8 cellular contexts compared by ENCODE assay signal in the genomic region with DNA sequence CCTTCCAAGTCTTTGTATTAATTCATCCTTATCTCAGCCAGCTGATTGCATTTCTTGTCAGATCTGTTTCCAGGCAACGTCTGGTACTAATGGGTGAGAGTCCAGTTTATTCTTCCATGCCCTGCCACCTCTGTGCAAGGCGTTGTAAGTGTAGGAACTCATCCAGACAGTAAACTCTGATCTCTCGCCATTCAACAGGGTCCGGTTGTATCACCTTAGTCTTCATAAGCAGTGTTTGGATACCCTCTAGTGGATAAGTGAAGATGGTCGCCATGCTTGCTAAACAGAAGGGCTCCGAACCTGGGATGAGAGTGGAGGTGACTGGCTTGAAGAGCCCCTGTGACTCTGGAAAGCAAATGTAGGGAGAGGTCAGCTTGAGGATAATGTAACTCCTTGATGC. TPM values are rescaled to one million over a fixed set of nuclear protein-coding genes. Genes with fewer than 3 reads are reported as not detected.
DNase-seq lines count a peak whose midpoint lies in the region; ATAC-seq and TF ChIP-seq lines count a peak whose summit lies in the region.

No MANE protein-coding gene starts in this region.

- BruUV-seq in IMR-90 (replicated peaks; lab: Mats Ljungman, UMichigan), result no TSS peak

- peaks cover 22% of the 10 kb centered on the region for H3K4me1 Mint-ChIP-seq in activated T-cell treated with anti-CD3 and anti-CD28 coated beads, Interleukin-2, amount 50 U/mL, for 24 hours (ENCODE audit: low read depth)

- H4K5ac ChIP-seq in IMR-90 (ENCODE audit: low read depth, low read length), result no peak overlapping the region

- H3K4me3 Mint-ChIP-seq in activated T-cell treated with anti-CD3 and anti-CD28 coated beads, Interleukin-2, amount 50 U/mL, for 24 hours, result no peak overlapping the region

- H3K27me3 Mint-ChIP-seq in activated T-cell treated with anti-CD3 and anti-CD28 coated beads, Interleukin-2, amount 50 U/mL, for 24 hours, result no peaks in the 10 kb centered on the region

- no peak overlapping the region for H3K27ac Mint-ChIP-seq in activated T-cell treated with anti-CD3 and anti-CD28 coated beads, Interleukin-2, amount 50 U/mL, for 24 hours

- WGBS in IMR-90 (ENCODE audit: extremely low coverage in 2 of 2, insufficient read length in 1 of 2), 2 experiments, result no CpG with 5 or more reads among the region's 6 CpGs

- TF ChIP-seq CTCF in IMR-90 (conservative IDR thresholded peaks at IDR 0.05; ENCODE audit: low read depth, low read length), result peak; percentile 40
- TF ChIP-seq CTCF in mucosa of descending colon (IDR thresholded peaks at IDR 0.05), result no peak

- no peak overlapping the region for H4K8ac ChIP-seq in IMR-90 (ENCODE audit: low read depth in 2 of 2, low read length in 2 of 2)

- H3K27ac ChIP-seq in IMR-90 (ENCODE audit: insufficient read depth, low read length), result no peak overlapping the region

- H4K20me1 ChIP-seq in IMR-90 (ENCODE audit: insufficient read depth, low read length), result no peaks in the 10 kb centered on the region

- H3K36me3 ChIP-seq in IMR-90 (ENCODE audit: control insufficient read depth, insufficient read depth, low read length), result no peaks in the 10 kb centered on the region
- no peaks in the 10 kb centered on the region for H3K36me3 ChIP-seq in mucosa of descending colon (ENCODE audit: low read depth)

- no peaks in the 10 kb centered on the region for H3K4me1 ChIP-seq in IMR-90 (ENCODE audit: control insufficient read depth, insufficient read depth, low read length)
- H3K4me1 ChIP-seq in mucosa of descending colon (ENCODE audit: low read depth), result no peaks in the 10 kb centered on the region

- no peak overlapping the region for H3K4ac ChIP-seq in IMR-90 (ENCODE audit: low read depth, low read length)

- peaks cover 13% of the 10 kb centered on the region for H3K27me3 ChIP-seq in IMR-90 (ENCODE audit: control insufficient read depth, insufficient read depth, low read length)

- H3K9me1 ChIP-seq in IMR-90 (ENCODE audit: insufficient read depth, low read length), result no peaks in the 10 kb centered on the region

- H3K9me3 ChIP-seq in IMR-90 (ENCODE audit: control insufficient read depth, insufficient read depth, low read length) (no peaks in the 10 kb centered on the region), mucosa of descending colon (no peaks in the 10 kb centered on the region)

- H3K4me3 ChIP-seq in IMR-90 (ENCODE audit: insufficient read depth, low read depth, low read length) (no peak overlapping the region), mucosa of descending colon (no peak overlapping the region)

- no peak overlapping the region for H2AFZ ChIP-seq in IMR-90 (replicated peaks; ENCODE audit: low read length, poor library complexity)

- dilution Hi-C loops in IMR-90 (cut with HindIII; ENCODE audit: low sequenced_read_pairs, unreplicated experiment), result no loop called here

- TF ChIP-seq POLR2A in IMR-90 (IDR thresholded peaks at IDR 0.05; ENCODE audit: low read depth, low read length), result no peak

- no peaks in the 10 kb centered on the region for H3K9me3 Mint-ChIP-seq in activated T-cell treated with anti-CD3 and anti-CD28 coated beads, Interleukin-2, amount 50 U/mL, for 24 hours

- peak; percentile 62 for ATAC-seq in IMR-90 (ENCODE audit: low read depth)
- peak; percentile 59 for ATAC-seq in mucosa of descending colon
- no peak for ATAC-seq in HG03565 (IDR thresholded peaks at IDR 0.05; ENCODE audit: unreplicated experiment)

- POLR2A ChIA-PET in IMR-90 (lab: Charles Lee; ENCODE audit: unreplicated experiment), result no interaction called here

- no peaks in the 10 kb centered on the region for H3K79me1 ChIP-seq in IMR-90 (ENCODE audit: low read depth in 1 of 2, low read length in 2 of 2)

- no peak overlapping the region for H2BK5ac ChIP-seq in IMR-90 (ENCODE audit: low read depth, low read length, poor library complexity, severe bottlenecking)

- peak; percentile 57 for TF ChIP-seq RAD21 in IMR-90 (IDR thresholded peaks at IDR 0.05; ENCODE audit: low read length)

- no peak overlapping the region for H3K56ac ChIP-seq in IMR-90 (ENCODE audit: extremely low read depth, insufficient read depth, low read length)

- peak; percentile 4 for DNase-seq in activated T-cell treated with anti-CD3 and anti-CD28 coated beads for 24 hours (ENCODE audit: low read depth)
- no peak for DNase-seq in activated T-cell treated with anti-CD3 and anti-CD28 coated beads, Interleukin-2, amount 50 U/mL, for 24 hours
- DNase-seq in IMR-90, result peak; percentile 35
- DNase-seq in SHP77 treated with DMSO at 0.1 percent for 48 hours (lab: John Stamatoyannopoulos, UW), result peak; percentile 37
- DNase-seq in epidermal melanocyte (ENCODE audit: insufficient read length, low spot score), result peak; percentile 32
- DNase-seq in mucosa of descending colon, result peak in 1 of 3 donors; percentile 12
- no peak for DNase-seq in ecto neural progenitor cell (ENCODE audit: low spot score)

- no peak overlapping the region for H2AK5ac ChIP-seq in IMR-90 (ENCODE audit: low read depth, low read length)

- H3K23ac ChIP-seq in IMR-90 (ENCODE audit: low read depth, low read length), result no peak overlapping the region

- no peak overlapping the region for H2AK9ac ChIP-seq in IMR-90 (replicated peaks; ENCODE audit: low read depth, low read length, poor library complexity)

- CTCF ChIA-PET in IMR-90 (lab: Yijun Ruan, JAX), result no interaction called here

- no peak overlapping the region for H3K18ac ChIP-seq in IMR-90 (ENCODE audit: low read depth, low read length)

- H3K36me3 Mint-ChIP-seq in activated T-cell treated with anti-CD3 and anti-CD28 coated beads, Interleukin-2, amount 50 U/mL, for 24 hours (ENCODE audit: low read depth), result no peaks in the 10 kb centered on the region

- H2BK15ac ChIP-seq in IMR-90 (ENCODE audit: low read depth, low read length), result no peak overlapping the region

- intact Hi-C loops in IMR-90 (cut with micrococcal nuclease), result loop anchor here (2.0 to 5.0 kb wide), 2 partner anchors 43 to 161 kb away; no protein-coding TSS in a partner anchor
- intact Hi-C loops in mucosa of descending colon (cut with DNase I, micrococcal nuclease), result loop anchor here in 1 of 2 donors (10.0 kb wide), 1 partner anchor 165 kb away; no protein-coding TSS in a partner anchor

- no peak overlapping the region for H4K91ac ChIP-seq in IMR-90 (ENCODE audit: insufficient read depth, low read depth, low read length)

- in situ Hi-C loops in IMR-90 (cut with MboI; ENCODE audit: low sequenced_read_pairs), result no loop called here

- H2BK20ac ChIP-seq in IMR-90 (ENCODE audit: low read depth, low read length), result no peak overlapping the region

- no peak overlapping the region for H3K14ac ChIP-seq in IMR-90 (replicated peaks; ENCODE audit: low read depth, low read length)

- H3K4me2 ChIP-seq in IMR-90 (ENCODE audit: low read depth, low read length), result no peak overlapping the region

- no peak overlapping the region for H3K9ac ChIP-seq in IMR-90 (ENCODE audit: low read depth, low read length)

- no peak overlapping the region for H2BK120ac ChIP-seq in IMR-90 (ENCODE audit: low read depth, low read length)

TF ChIP-seq in IMR-90, 13 proteins besides CTCF, POLR2A, EP300 and RAD21:
- no peak for TF ChIP-seq ELK1 (IDR thresholded peaks at IDR 0.05; ENCODE audit: borderline replicate concordance, low read depth, low read length)
- TF ChIP-seq NFE2L2 (IDR thresholded peaks at IDR 0.05; ENCODE audit: low read depth, low read length), result no peak
- no peak for TF ChIP-seq FOS (IDR thresholded peaks at IDR 0.05; ENCODE audit: low read depth, low read length)
- no peak for TF ChIP-seq MAFK (IDR thresholded peaks at IDR 0.05; ENCODE audit: low read depth, low read length)
- TF ChIP-seq CEBPB (IDR thresholded peaks at IDR 0.05; ENCODE audit: low read depth, low read length), result no peak
- no peak for TF ChIP-seq CHD1 (IDR thresholded peaks at IDR 0.05; ENCODE audit: low read depth, low read length)
- TF ChIP-seq MXI1 (IDR thresholded peaks at IDR 0.05; ENCODE audit: borderline replicate concordance, low read depth, low read length), result no peak
- no peak for TF ChIP-seq SMC3 (IDR thresholded peaks at IDR 0.05; ENCODE audit: low read depth, low read length)
- no peak for TF ChIP-seq RCOR1 (IDR thresholded peaks at IDR 0.05; ENCODE audit: insufficient replicate concordance, low read length)
- no peak for TF ChIP-seq BHLHE40 (IDR thresholded peaks at IDR 0.05; ENCODE audit: low read depth, low read length)
- no peak for TF ChIP-seq RFX5 (IDR thresholded peaks at IDR 0.05; ENCODE audit: low read depth, low read length)
- no peak for TF ChIP-seq USF2 (IDR thresholded peaks at IDR 0.05; ENCODE audit: low read depth, low read length)
- TF ChIP-seq MAZ (IDR thresholded peaks at IDR 0.05; ENCODE audit: borderline replicate concordance, low read depth, low read length), result no peak
TF ChIP-seq in IMR-90: peak in this region for 0.

RNA-seq across cellular contexts. Expression of gene CMTM7, which starts 51.6 kb away (rescaled TPM):
- total RNA-seq in IMR-90 (2012; rRNA removed) (3.4 and 3.9 TPM in 2 replicates), mucosa of descending colon (1 to 10 TPM; 3.6 to 5.1 (median 4.8) TPM)
- 31.4 and 33.7 TPM in 2 replicates for polyA plus RNA-seq in IMR-90 (2012; rRNA removed)
- polyA plus RNA-seq in IMR-90 (2012; cell fraction: cytosol; rRNA removed), result 30.2 and 33.4 TPM in 2 replicates
- 16.1 and 21.9 TPM in 2 replicates for polyA plus RNA-seq in IMR-90 (2012; cell fraction: nucleus; rRNA removed; ENCODE audit: low replicate concordance)

Comparison
In these comparisons a context has a peak if more than half of its experiments do, and no peak if none do; other contexts are left out.
1. DNase-seq: peak in activated T-cell treated with anti-CD3 and anti-CD28 coated beads for 24 hours (single experiment), IMR-90 (single experiment), SHP77 treated with DMSO at 0.1 percent for 48 hours (single experiment) and epidermal melanocyte (single experiment); none in activated T-cell treated with anti-CD3 and anti-CD28 coated beads, Interleukin-2, amount 50 U/mL, for 24 hours (single experiment) and ecto neural progenitor cell (single experiment).